8 cellular contexts compared by ENCODE assay signal in genomic region chr17:77887464-77888241, GRCh38.
DNase-seq lines count a peak whose midpoint lies in the region; ATAC-seq, FAIRE-seq and TF ChIP-seq lines count a peak whose summit lies in the region.

No MANE protein-coding gene starts in this region.

- dilution Hi-C loops in keratinocyte (cut with MboI; ENCODE audit: extremely low pct_ligation_motif_present, low sequenced_read_pairs), result no loop called here

- H3K9me1 ChIP-seq in keratinocyte (ENCODE audit: control insufficient read depth, extremely low read depth, insufficient read depth, low read length), result no peaks in the 10 kb centered on the region

- H3K9ac ChIP-seq in keratinocyte (ENCODE audit: control insufficient read depth, extremely low read depth, insufficient read depth, low read length) (no peak overlapping the region), smooth muscle cell (ENCODE audit: low read depth) (no peak overlapping the region)

- no peak overlapping the region for H3K27ac ChIP-seq in keratinocyte (ENCODE audit: control insufficient read depth, insufficient read depth, low read length)
- no peak overlapping the region for H3K27ac ChIP-seq in smooth muscle cell (ENCODE audit: low read depth)

- no peak for FAIRE-seq in keratinocyte (lab: Jason Lieb, UNC)

- H3K36me3 ChIP-seq in MG63 (no peaks in the 10 kb centered on the region), keratinocyte (ENCODE audit: control insufficient read depth in 2 of 2, extremely low read depth in 1 of 2, insufficient read depth in 2 of 2, low read length in 2 of 2) (no peaks in the 10 kb centered on the region), smooth muscle cell (ENCODE audit: low read depth) (no peaks in the 10 kb centered on the region)

- H4K20me1 ChIP-seq in keratinocyte (ENCODE audit: control insufficient read depth, extremely low read depth, insufficient read depth, low read length), result peaks cover 2% of the 10 kb centered on the region
- no peaks in the 10 kb centered on the region for H4K20me1 ChIP-seq in smooth muscle cell (ENCODE audit: low read depth)

- H2AFZ ChIP-seq in keratinocyte (ENCODE audit: control insufficient read depth, low read length) (no peak overlapping the region), smooth muscle cell (ENCODE audit: low read depth) (no peak overlapping the region)

- no peak for ATAC-seq in HG02642 (IDR thresholded peaks at IDR 0.05; ENCODE audit: poor library complexity, unreplicated experiment)

- H3K9me3 ChIP-seq in MG63 (no peaks in the 10 kb centered on the region), keratinocyte (ENCODE audit: control insufficient read depth, low read depth, low read length) (no peaks in the 10 kb centered on the region), smooth muscle cell (replicated peaks; ENCODE audit: low read depth) (no peaks in the 10 kb centered on the region)

- 53% methylated on average over 44 of the region's 44 CpGs for WGBS in smooth muscle cell (ENCODE audit: low lambda C conversion rate)

- DNase-seq in AG08395 (ENCODE audit: low spot score) (peak; percentile 79), MG63 (peak; percentile 56), keratinocyte (ENCODE audit: low read depth, low spot score) (no peak), smooth muscle cell (lab: John Stamatoyannopoulos, UW; ENCODE audit: unreplicated experiment) (no peak), ecto neural progenitor cell (ENCODE audit: low spot score) (no peak)
- DNase-seq in activated CD4-positive, CD25-positive, alpha-beta regulatory T cell treated with anti-CD3 and anti-CD28 coated beads, Interleukin-2, amount 50 U/mL, for 72 hours, result peak; percentile 57
- peak; percentile 84 for DNase-seq in central memory CD4-positive, alpha-beta T cell

- H3F3A ChIP-seq in smooth muscle cell (ENCODE audit: low read depth), result no peaks in the 10 kb centered on the region

- H3K4me2 ChIP-seq in keratinocyte (ENCODE audit: control insufficient read depth, extremely low read depth, insufficient read depth, low read depth, low read length), result peak overlapping the region; percentile 68
- peak overlapping the region; percentile 42 for H3K4me2 ChIP-seq in smooth muscle cell

- H3K79me2 ChIP-seq in keratinocyte (ENCODE audit: control insufficient read depth, insufficient read depth, low read length), result no peaks in the 10 kb centered on the region
- H3K79me2 ChIP-seq in smooth muscle cell (ENCODE audit: low read depth), result no peaks in the 10 kb centered on the region

- TF ChIP-seq CTCF in keratinocyte (optimal IDR thresholded peaks at IDR 0.05 in 1 of 3, IDR thresholded peaks at IDR 0.05 in 1 of 3, conservative IDR thresholded peaks at IDR 0.05 in 1 of 3; ENCODE audit: extremely low read depth in 1 of 3, insufficient read depth in 2 of 3, low read length in 3 of 3) (no peak), smooth muscle cell (IDR thresholded peaks at IDR 0.05; ENCODE audit: borderline replicate concordance, insufficient read depth, poor library complexity, severe bottlenecking) (no peak)

- H3K4me1 ChIP-seq in keratinocyte (ENCODE audit: control insufficient read depth, extremely low read depth, insufficient read depth, low read length) (peaks cover 12% of the 10 kb centered on the region), smooth muscle cell (ENCODE audit: low read depth) (peaks cover 9% of the 10 kb centered on the region)

- H3K4me3 ChIP-seq in MG63 (peak overlapping the region; percentile 40), keratinocyte (ENCODE audit: control insufficient read depth in 2 of 3, extremely low read depth in 1 of 3, insufficient read depth in 2 of 3, low read depth in 1 of 3, low read length in 3 of 3) (peak overlapping the region; percentile 22 to 52 (median 23)), smooth muscle cell (peak overlapping the region; percentile 22)

- H3K27me3 ChIP-seq in MG63 (peaks cover 11% of the 10 kb centered on the region), keratinocyte (ENCODE audit: control insufficient read depth, extremely low read depth, insufficient read depth, low read length) (peaks cover 55% of the 10 kb centered on the region), smooth muscle cell (ENCODE audit: low read depth) (peaks cover 17% of the 10 kb centered on the region)

Comparison
In these comparisons a context has a peak if more than half of its experiments do, and no peak if none do; other contexts are left out.
1. DNase-seq: peak in AG08395 (single experiment), MG63 (single experiment), activated CD4-positive, CD25-positive, alpha-beta regulatory T cell treated with anti-CD3 and anti-CD28 coated beads, Interleukin-2, amount 50 U/mL, for 72 hours (single experiment) and central memory CD4-positive, alpha-beta T cell (single experiment); none in keratinocyte (single experiment), smooth muscle cell (single experiment) and ecto neural progenitor cell (single experiment).
2. Peak in every context shown above with its lines, with median percentiles within 50 percentile points of each other: H3K4me3 ChIP-seq.